Comparison of ENCODE assay signal across 1 cellular context in the genomic region with DNA sequence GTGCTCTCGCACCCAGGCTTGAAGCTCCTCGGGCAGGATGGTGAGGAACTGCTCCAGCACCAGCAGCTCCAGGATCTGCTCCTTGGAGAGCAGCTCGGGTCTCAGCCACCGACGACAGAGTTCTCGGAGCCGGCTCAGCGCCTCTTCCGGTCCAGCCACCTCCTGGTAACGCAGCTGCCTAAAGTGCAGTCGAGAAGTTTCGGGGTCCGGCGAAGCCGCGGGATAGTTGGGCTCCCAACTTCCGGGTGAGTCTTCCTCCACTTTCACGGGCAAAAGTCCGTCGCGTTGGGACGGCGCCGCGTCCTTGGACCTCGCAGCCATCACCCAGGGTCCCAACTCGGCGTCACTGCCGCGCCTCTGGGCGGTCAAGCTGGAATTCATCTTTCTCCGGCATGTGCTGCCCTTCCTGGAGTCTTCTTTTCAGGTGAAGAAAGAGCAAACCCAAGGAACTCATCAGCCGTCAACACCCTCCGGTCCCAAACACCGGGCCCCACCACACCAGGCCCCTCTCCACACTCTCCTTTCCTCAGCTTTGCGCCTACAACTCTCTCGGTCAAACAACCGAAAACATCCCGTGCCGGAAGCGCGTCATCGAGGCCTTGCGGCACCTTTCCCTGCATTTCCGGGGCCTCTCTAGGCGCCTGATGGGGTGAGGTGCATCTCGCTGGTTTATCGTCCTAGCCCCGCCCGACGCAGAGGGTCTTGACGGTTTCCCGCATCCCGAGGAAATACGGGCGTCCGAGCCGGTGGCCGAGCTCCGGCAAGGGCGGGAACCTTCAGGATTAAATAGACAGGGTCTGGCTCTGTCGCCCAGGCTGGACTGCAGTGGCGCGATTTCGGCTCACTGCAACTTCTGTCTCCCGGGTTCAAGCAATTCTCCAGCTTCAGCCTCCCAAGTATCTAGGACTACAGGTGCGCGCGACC.
TF ChIP-seq lines count a peak whose summit lies in the region.

A gene (minus strand): TSS at position 569 of the 924 bp plus-strand sequence. CDS start 188 bp downstream, at position 381.

TF ChIP-seq in HEK293, 187 proteins besides CTCF, POLR2A, EP300 and RAD21 (continued from another document and continues in another):
- TF ChIP-seq, protein P1, sequence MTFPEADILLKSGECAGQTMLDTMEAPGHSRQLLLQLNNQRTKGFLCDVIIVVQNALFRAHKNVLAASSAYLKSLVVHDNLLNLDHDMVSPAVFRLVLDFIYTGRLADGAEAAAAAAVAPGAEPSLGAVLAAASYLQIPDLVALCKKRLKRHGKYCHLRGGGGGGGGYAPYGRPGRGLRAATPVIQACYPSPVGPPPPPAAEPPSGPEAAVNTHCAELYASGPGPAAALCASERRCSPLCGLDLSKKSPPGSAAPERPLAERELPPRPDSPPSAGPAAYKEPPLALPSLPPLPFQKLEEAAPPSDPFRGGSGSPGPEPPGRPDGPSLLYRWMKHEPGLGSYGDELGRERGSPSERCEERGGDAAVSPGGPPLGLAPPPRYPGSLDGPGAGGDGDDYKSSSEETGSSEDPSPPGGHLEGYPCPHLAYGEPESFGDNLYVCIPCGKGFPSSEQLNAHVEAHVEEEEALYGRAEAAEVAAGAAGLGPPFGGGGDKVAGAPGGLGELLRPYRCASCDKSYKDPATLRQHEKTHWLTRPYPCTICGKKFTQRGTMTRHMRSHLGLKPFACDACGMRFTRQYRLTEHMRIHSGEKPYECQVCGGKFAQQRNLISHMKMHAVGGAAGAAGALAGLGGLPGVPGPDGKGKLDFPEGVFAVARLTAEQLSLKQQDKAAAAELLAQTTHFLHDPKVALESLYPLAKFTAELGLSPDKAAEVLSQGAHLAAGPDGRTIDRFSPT (tag by site-specific recombination; IDR thresholded peaks at IDR 0.05): no peak
- TF ChIP-seq, protein P2, sequence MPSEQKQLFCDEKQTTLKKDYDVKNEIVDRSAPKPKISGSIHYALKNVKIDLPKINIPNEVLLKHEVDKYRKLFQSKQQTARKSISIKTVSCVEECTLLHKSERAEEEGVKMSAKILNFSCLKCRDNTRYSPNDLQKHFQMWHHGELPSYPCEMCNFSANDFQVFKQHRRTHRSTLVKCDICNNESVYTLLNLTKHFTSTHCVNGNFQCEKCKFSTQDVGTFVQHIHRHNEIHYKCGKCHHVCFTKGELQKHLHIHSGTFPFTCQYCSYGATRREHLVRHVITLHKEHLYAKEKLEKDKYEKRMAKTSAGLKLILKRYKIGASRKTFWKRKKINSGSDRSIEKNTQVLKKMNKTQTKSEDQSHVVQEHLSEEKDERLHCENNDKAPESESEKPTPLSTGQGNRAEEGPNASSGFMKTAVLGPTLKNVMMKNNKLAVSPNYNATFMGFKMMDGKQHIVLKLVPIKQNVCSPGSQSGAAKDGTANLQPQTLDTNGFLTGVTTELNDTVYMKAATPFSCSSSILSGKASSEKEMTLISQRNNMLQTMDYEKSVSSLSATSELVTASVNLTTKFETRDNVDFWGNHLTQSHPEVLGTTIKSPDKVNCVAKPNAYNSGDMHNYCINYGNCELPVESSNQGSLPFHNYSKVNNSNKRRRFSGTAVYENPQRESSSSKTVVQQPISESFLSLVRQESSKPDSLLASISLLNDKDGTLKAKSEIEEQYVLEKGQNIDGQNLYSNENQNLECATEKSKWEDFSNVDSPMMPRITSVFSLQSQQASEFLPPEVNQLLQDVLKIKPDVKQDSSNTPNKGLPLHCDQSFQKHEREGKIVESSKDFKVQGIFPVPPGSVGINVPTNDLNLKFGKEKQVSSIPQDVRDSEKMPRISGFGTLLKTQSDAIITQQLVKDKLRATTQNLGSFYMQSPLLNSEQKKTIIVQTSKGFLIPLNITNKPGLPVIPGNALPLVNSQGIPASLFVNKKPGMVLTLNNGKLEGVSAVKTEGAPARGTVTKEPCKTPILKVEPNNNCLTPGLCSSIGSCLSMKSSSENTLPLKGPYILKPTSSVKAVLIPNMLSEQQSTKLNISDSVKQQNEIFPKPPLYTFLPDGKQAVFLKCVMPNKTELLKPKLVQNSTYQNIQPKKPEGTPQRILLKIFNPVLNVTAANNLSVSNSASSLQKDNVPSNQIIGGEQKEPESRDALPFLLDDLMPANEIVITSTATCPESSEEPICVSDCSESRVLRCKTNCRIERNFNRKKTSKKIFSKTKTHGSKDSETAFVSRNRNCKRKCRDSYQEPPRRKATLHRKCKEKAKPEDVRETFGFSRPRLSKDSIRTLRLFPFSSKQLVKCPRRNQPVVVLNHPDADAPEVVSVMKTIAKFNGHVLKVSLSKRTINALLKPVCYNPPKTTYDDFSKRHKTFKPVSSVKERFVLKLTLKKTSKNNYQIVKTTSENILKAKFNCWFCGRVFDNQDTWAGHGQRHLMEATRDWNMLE (tag by site-specific recombination; conservative IDR thresholded peaks at IDR 0.05; ENCODE audit: low read depth): peak; percentile 94
- TF ChIP-seq ZNF112 (tag by site-specific recombination; IDR thresholded peaks at IDR 0.05) (no peak), ZNF544 (tag by site-specific recombination; IDR thresholded peaks at IDR 0.05) (no peak), ZNF169 (tag by site-specific recombination; IDR thresholded peaks at IDR 0.05) (no peak), ZNF530 (tag by site-specific recombination; IDR thresholded peaks at IDR 0.05; ENCODE audit: low read depth) (no peak), ZBTB17 (tag by site-specific recombination; IDR thresholded peaks at IDR 0.05) (peak; percentile 91), ZNF266 (tag by site-specific recombination; IDR thresholded peaks at IDR 0.05; ENCODE audit: low read depth) (no peak), ZNF510 (tag by site-specific recombination; IDR thresholded peaks at IDR 0.05; ENCODE audit: insufficient replicate concordance) (no peak), ZBTB48 (tag by site-specific recombination; IDR thresholded peaks at IDR 0.05) (peak; percentile 33; the same call in 1 of the 2 replicates), ZNF391 (tag by site-specific recombination; IDR thresholded peaks at IDR 0.05; ENCODE audit: borderline replicate concordance, low read depth) (0 out of 2 replicates have a peak, but pooled peaks have one; percentile 9), ZNF658 (tag by site-specific recombination; IDR thresholded peaks at IDR 0.05) (no peak), KLF1 (tag by site-specific recombination; IDR thresholded peaks at IDR 0.05) (0 out of 2 replicates have a peak, but pooled peaks have one; percentile 18), ZNF791 (tag by site-specific recombination; IDR thresholded peaks at IDR 0.05) (no peak), REPIN1 (tag by site-specific recombination; IDR thresholded peaks at IDR 0.05; ENCODE audit: low read depth) (no peak), ZNF626 (tag by site-specific recombination; IDR thresholded peaks at IDR 0.05) (no peak), ZNF184 (tag by site-specific recombination; IDR thresholded peaks at IDR 0.05) (no peak), FEZF1 (tag by site-specific recombination; IDR thresholded peaks at IDR 0.05) (no peak), ZNF366 (tag by site-specific recombination; conservative IDR thresholded peaks at IDR 0.05) (no peak), ZNF416 (tag by site-specific recombination; IDR thresholded peaks at IDR 0.05) (no peak), ZNF23 (tag by site-specific recombination; IDR thresholded peaks at IDR 0.05; ENCODE audit: borderline replicate concordance) (no peak), SCRT1 (tag by site-specific recombination; IDR thresholded peaks at IDR 0.05; ENCODE audit: borderline replicate concordance) (no peak), ZNF302 (tag by site-specific recombination; IDR thresholded peaks at IDR 0.05; ENCODE audit: low read depth) (no peak), SALL2 (tag by site-specific recombination; IDR thresholded peaks at IDR 0.05; ENCODE audit: borderline replicate concordance) (no peak), ZFHX2 (tag by site-specific recombination; conservative IDR thresholded peaks at IDR 0.05) (no peak), ZSCAN16 (tag by site-specific recombination; IDR thresholded peaks at IDR 0.05) (no peak), ZNF311 (tag by site-specific recombination; IDR thresholded peaks at IDR 0.05; ENCODE audit: borderline replicate concordance) (no peak), ZNF701 (tag by site-specific recombination; IDR thresholded peaks at IDR 0.05) (no peak), ZNF747 (tag by site-specific recombination; IDR thresholded peaks at IDR 0.05) (no peak), ZNF561 (tag by site-specific recombination; IDR thresholded peaks at IDR 0.05; ENCODE audit: borderline replicate concordance) (no peak), RBAK (tag by site-specific recombination; IDR thresholded peaks at IDR 0.05) (no peak), TCF7L2 (IDR thresholded peaks at IDR 0.05; ENCODE audit: borderline replicate concordance, low read depth, low read length) (no peak), ZNF404 (tag by site-specific recombination; IDR thresholded peaks at IDR 0.05) (no peak)
- TF ChIP-seq, protein P3, sequence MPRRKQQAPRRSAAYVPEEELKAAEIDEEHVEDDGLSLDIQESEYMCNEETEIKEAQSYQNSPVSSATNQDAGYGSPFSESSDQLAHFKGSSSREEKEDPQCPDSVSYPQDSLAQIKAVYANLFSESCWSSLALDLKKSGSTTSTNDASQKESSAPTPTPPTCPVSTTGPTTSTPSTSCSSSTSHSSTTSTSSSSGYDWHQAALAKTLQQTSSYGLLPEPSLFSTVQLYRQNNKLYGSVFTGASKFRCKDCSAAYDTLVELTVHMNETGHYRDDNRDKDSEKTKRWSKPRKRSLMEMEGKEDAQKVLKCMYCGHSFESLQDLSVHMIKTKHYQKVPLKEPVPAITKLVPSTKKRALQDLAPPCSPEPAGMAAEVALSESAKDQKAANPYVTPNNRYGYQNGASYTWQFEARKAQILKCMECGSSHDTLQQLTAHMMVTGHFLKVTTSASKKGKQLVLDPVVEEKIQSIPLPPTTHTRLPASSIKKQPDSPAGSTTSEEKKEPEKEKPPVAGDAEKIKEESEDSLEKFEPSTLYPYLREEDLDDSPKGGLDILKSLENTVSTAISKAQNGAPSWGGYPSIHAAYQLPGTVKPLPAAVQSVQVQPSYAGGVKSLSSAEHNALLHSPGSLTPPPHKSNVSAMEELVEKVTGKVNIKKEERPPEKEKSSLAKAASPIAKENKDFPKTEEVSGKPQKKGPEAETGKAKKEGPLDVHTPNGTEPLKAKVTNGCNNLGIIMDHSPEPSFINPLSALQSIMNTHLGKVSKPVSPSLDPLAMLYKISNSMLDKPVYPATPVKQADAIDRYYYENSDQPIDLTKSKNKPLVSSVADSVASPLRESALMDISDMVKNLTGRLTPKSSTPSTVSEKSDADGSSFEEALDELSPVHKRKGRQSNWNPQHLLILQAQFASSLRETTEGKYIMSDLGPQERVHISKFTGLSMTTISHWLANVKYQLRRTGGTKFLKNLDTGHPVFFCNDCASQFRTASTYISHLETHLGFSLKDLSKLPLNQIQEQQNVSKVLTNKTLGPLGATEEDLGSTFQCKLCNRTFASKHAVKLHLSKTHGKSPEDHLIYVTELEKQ (tag by site-specific recombination; IDR thresholded peaks at IDR 0.05; ENCODE audit: borderline replicate concordance): no peak
- TF ChIP-seq, protein P4, sequence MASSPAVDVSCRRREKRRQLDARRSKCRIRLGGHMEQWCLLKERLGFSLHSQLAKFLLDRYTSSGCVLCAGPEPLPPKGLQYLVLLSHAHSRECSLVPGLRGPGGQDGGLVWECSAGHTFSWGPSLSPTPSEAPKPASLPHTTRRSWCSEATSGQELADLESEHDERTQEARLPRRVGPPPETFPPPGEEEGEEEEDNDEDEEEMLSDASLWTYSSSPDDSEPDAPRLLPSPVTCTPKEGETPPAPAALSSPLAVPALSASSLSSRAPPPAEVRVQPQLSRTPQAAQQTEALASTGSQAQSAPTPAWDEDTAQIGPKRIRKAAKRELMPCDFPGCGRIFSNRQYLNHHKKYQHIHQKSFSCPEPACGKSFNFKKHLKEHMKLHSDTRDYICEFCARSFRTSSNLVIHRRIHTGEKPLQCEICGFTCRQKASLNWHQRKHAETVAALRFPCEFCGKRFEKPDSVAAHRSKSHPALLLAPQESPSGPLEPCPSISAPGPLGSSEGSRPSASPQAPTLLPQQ (tag by site-specific recombination; IDR thresholded peaks at IDR 0.05): peak; percentile 96
- TF ChIP-seq, protein P5, sequence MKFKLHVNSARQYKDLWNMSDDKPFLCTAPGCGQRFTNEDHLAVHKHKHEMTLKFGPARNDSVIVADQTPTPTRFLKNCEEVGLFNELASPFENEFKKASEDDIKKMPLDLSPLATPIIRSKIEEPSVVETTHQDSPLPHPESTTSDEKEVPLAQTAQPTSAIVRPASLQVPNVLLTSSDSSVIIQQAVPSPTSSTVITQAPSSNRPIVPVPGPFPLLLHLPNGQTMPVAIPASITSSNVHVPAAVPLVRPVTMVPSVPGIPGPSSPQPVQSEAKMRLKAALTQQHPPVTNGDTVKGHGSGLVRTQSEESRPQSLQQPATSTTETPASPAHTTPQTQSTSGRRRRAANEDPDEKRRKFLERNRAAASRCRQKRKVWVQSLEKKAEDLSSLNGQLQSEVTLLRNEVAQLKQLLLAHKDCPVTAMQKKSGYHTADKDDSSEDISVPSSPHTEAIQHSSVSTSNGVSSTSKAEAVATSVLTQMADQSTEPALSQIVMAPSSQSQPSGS (tag by site-specific recombination; IDR thresholded peaks at IDR 0.05; ENCODE audit: low read depth): peak; percentile 40; the same call in 1 of the 2 replicates
- TF ChIP-seq, protein P6, sequence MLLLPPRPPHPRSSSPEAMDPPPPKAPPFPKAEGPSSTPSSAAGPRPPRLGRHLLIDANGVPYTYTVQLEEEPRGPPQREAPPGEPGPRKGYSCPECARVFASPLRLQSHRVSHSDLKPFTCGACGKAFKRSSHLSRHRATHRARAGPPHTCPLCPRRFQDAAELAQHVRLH (tag by site-specific recombination; IDR thresholded peaks at IDR 0.05): peak; percentile 33
- TF ChIP-seq, protein P7, sequence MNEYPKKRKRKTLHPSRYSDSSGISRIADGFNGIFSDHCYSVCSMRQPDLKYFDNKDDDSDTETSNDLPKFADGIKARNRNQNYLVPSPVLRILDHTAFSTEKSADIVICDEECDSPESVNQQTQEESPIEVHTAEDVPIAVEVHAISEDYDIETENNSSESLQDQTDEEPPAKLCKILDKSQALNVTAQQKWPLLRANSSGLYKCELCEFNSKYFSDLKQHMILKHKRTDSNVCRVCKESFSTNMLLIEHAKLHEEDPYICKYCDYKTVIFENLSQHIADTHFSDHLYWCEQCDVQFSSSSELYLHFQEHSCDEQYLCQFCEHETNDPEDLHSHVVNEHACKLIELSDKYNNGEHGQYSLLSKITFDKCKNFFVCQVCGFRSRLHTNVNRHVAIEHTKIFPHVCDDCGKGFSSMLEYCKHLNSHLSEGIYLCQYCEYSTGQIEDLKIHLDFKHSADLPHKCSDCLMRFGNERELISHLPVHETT (tag by site-specific recombination; IDR thresholded peaks at IDR 0.05): peak; percentile 84
- TF ChIP-seq, protein P8, sequence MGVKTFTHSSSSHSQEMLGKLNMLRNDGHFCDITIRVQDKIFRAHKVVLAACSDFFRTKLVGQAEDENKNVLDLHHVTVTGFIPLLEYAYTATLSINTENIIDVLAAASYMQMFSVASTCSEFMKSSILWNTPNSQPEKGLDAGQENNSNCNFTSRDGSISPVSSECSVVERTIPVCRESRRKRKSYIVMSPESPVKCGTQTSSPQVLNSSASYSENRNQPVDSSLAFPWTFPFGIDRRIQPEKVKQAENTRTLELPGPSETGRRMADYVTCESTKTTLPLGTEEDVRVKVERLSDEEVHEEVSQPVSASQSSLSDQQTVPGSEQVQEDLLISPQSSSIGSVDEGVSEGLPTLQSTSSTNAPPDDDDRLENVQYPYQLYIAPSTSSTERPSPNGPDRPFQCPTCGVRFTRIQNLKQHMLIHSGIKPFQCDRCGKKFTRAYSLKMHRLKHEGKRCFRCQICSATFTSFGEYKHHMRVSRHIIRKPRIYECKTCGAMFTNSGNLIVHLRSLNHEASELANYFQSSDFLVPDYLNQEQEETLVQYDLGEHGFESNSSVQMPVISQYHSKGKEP (tag by site-specific recombination; IDR thresholded peaks at IDR 0.05): peak; percentile 92
